16 cellular contexts compared by ENCODE assay signal in the genomic region with DNA sequence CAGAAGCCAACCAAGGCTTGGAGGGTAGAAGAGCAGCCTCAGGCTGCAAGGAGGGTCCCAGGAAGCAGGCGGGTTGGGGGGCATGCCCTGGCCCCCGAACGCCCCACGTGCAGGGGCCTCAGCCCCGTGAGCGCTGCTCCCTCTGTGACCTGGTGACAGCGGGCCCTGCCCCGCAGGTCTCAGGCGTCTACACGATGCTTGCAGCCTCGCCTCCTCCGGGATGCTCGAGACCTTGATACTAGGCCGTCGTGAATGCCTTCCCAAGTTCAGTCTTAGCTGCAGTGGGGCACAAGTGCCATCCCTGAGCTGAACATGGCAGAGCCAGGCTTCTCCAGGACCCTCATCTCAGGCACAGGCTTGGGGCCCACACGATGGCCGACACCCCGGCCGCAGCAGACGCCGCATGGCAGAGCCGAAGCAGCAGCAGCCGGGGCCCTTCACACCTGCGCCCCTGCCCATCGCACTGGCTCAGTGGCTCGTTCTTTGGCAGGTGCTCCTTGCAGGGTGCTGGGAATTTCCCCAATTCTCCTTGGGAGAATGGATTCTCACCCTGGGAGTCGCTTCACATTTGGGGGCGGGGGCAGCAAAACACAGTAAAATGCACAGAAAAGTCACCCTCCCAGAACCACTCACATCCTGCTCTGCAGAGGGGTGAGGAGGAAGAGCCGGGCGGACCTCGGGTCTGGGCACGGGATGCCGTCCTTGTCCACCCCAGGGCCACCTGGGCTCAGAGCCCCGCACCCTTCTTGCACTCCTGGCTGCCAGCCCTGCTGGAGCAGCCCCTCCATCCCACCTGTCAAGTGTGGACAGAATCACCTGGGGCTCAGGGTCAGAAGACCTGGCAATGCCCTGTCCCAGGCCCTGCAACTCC.
DNase-seq lines count a peak whose midpoint lies in the region; ATAC-seq and TF ChIP-seq lines count a peak whose summit lies in the region.
"Had no signal": no experiment of that assay in that cellular context is flagged by ENCODE, and none has a peak within 500 bp of the region (broad histone marks: within the 10 kb centered on the region; RNA-seq: fewer than 3 reads in every experiment).

No MANE protein-coding gene starts in this region.

- DNase-seq in activated naive CD4-positive, alpha-beta T cell treated with anti-CD3 and anti-CD28 coated beads, Interleukin-2, amount 10 ng/mL, durations not matched to agents 7 days and 5 days, result peak; percentile 5
- DNase-seq in activated naive CD4-positive, alpha-beta T cell treated with anti-CD3 and anti-CD28 coated beads, Interleukin-2, amount 50 U/mL, for 16 hours, result no peak
- peak; percentile 14 for DNase-seq in activated CD4-positive, alpha-beta memory T cell treated with anti-CD3 and anti-CD28 coated beads, Interleukin-2, amount 10 ng/mL, durations not matched to agents 7 days and 5 days
- peak; percentile 18 to 31 for DNase-seq in mesothelial cell of epicardium (ENCODE audit: low spot score in 2 of 2, unreplicated experiment in 2 of 2)
- DNase-seq in tibial artery, result peak; percentile 15 to 53
- no peak for DNase-seq in RPMI8226
- DNase-seq in OCI-LY7 (ENCODE audit: low spot score), result no peak
- DNase-seq: activated CD4-positive, CD25-positive, alpha-beta regulatory T cell treated with anti-CD3 and anti-CD28 coated beads, Interleukin-2, amount 50 U/mL, for 72 hours; activated gamma-delta T cell treated with Interleukin-2 at 50 U/mL for 16 hours had no signal

- H3K36me3 ChIP-seq in tibial artery (no peaks in the 10 kb centered on the region), OCI-LY7 (ENCODE audit: insufficient read depth, low read length) (no peaks in the 10 kb centered on the region)
- H3K36me3 ChIP-seq: BE2C, tibial nerve had no signal

- no peaks in the 10 kb centered on the region for H4K20me1 ChIP-seq in OCI-LY7 (ENCODE audit: insufficient read depth, low read length)

- H3K4me1 ChIP-seq in tibial artery, result peaks cover 0 to 19% (median 10%) of the 10 kb centered on the region in 4 donors
- peaks cover 11% of the 10 kb centered on the region for H3K4me1 ChIP-seq in OCI-LY7 (ENCODE audit: insufficient read depth, low read length, poor library complexity, severe bottlenecking)

- no peaks in the 10 kb centered on the region for H3K9me3 ChIP-seq in tibial artery
- H3K9me3 ChIP-seq in OCI-LY7 (ENCODE audit: low read length), result no peaks in the 10 kb centered on the region
- H3K9me3 ChIP-seq: BE2C, tibial nerve had no signal

- H3K36me3 Mint-ChIP-seq in activated naive CD4-positive, alpha-beta T cell treated with anti-CD3 and anti-CD28 coated beads, Interleukin-2, amount 10 ng/mL, durations not matched to agents 7 days and 5 days, result no peaks in the 10 kb centered on the region
- H3K36me3 Mint-ChIP-seq in activated CD4-positive, alpha-beta memory T cell treated with anti-CD3 and anti-CD28 coated beads, Interleukin-2, amount 10 ng/mL, durations not matched to agents 7 days and 5 days (ENCODE audit: low read depth), result no peaks in the 10 kb centered on the region
- H3K36me3 Mint-ChIP-seq in mesothelial cell of epicardium, result no peaks in the 10 kb centered on the region
- H3K36me3 Mint-ChIP-seq: memory B cell; naive thymus-derived CD8-positive, alpha-beta T cell had no signal

- no peaks in the 10 kb centered on the region for H3K9me2 ChIP-seq in OCI-LY7 (ENCODE audit: insufficient read depth, low read length)

- ATAC-seq in GM21786 (IDR thresholded peaks at IDR 0.05; ENCODE audit: unreplicated experiment), result no peak
- ATAC-seq: naive thymus-derived CD8-positive, alpha-beta T cell had no signal

- H3K4me2 ChIP-seq in OCI-LY7 (ENCODE audit: low read length), result no peak overlapping the region
- H3K4me2 ChIP-seq: GM23338 had no signal

- no TSS peak for BruUV-seq in OCI-LY7 (replicated peaks; lab: Mats Ljungman, UMichigan)

- H3K4me1 Mint-ChIP-seq in activated naive CD4-positive, alpha-beta T cell treated with anti-CD3 and anti-CD28 coated beads, Interleukin-2, amount 10 ng/mL, durations not matched to agents 7 days and 5 days, result peaks cover 3% of the 10 kb centered on the region
- no peaks in the 10 kb centered on the region for H3K4me1 Mint-ChIP-seq in activated CD4-positive, alpha-beta memory T cell treated with anti-CD3 and anti-CD28 coated beads, Interleukin-2, amount 10 ng/mL, durations not matched to agents 7 days and 5 days
- peaks cover 21% of the 10 kb centered on the region for H3K4me1 Mint-ChIP-seq in mesothelial cell of epicardium

- no peak overlapping the region for H3K4me3 Mint-ChIP-seq in activated naive CD4-positive, alpha-beta T cell treated with anti-CD3 and anti-CD28 coated beads, Interleukin-2, amount 10 ng/mL, durations not matched to agents 7 days and 5 days
- H3K4me3 Mint-ChIP-seq in activated CD4-positive, alpha-beta memory T cell treated with anti-CD3 and anti-CD28 coated beads, Interleukin-2, amount 10 ng/mL, durations not matched to agents 7 days and 5 days, result no peak overlapping the region
- no peak overlapping the region for H3K4me3 Mint-ChIP-seq in mesothelial cell of epicardium
- H3K4me3 Mint-ChIP-seq: GM23338; memory B cell; naive thymus-derived CD8-positive, alpha-beta T cell had no signal

- H3K27ac ChIP-seq in tibial artery (no peak overlapping the region), OCI-LY7 (ENCODE audit: low read depth, low read length, poor library complexity, severe bottlenecking) (no peak overlapping the region)
- H3K27ac ChIP-seq: tibial nerve had no signal

- peaks cover 16% of the 10 kb centered on the region for H3K27me3 Mint-ChIP-seq in activated naive CD4-positive, alpha-beta T cell treated with anti-CD3 and anti-CD28 coated beads, Interleukin-2, amount 10 ng/mL, durations not matched to agents 7 days and 5 days
- H3K27me3 Mint-ChIP-seq in activated CD4-positive, alpha-beta memory T cell treated with anti-CD3 and anti-CD28 coated beads, Interleukin-2, amount 10 ng/mL, durations not matched to agents 7 days and 5 days, result no peaks in the 10 kb centered on the region
- H3K27me3 Mint-ChIP-seq in mesothelial cell of epicardium (ENCODE audit: low read depth), result no peaks in the 10 kb centered on the region

- H3K9me3 Mint-ChIP-seq in activated naive CD4-positive, alpha-beta T cell treated with anti-CD3 and anti-CD28 coated beads, Interleukin-2, amount 10 ng/mL, durations not matched to agents 7 days and 5 days, result no peaks in the 10 kb centered on the region
- H3K9me3 Mint-ChIP-seq in activated CD4-positive, alpha-beta memory T cell treated with anti-CD3 and anti-CD28 coated beads, Interleukin-2, amount 10 ng/mL, durations not matched to agents 7 days and 5 days, result no peaks in the 10 kb centered on the region
- no peaks in the 10 kb centered on the region for H3K9me3 Mint-ChIP-seq in mesothelial cell of epicardium
- H3K9me3 Mint-ChIP-seq: GM23338, memory B cell had no signal

- POLR2A ChIA-PET in activated CD4-positive, alpha-beta memory T cell treated with anti-CD3 and anti-CD28 coated beads, Interleukin-2, amount 10 ng/mL, durations not matched to agents 7 days and 5 days (lab: Charles Lee), result no interaction called here
- POLR2A ChIA-PET in OCI-LY7 (lab: Charles Lee), result no interaction called here

- CTCF ChIA-PET in activated naive CD4-positive, alpha-beta T cell treated with anti-CD3 and anti-CD28 coated beads, Interleukin-2, amount 10 ng/mL, durations not matched to agents 7 days and 5 days (lab: Charles Lee), result no interaction called here
- CTCF ChIA-PET in activated CD4-positive, alpha-beta memory T cell treated with anti-CD3 and anti-CD28 coated beads, Interleukin-2, amount 10 ng/mL, durations not matched to agents 7 days and 5 days (lab: Charles Lee), result no interaction called here
- CTCF ChIA-PET in OCI-LY7 (lab: Charles Lee; ENCODE audit: unreplicated experiment), result no interaction called here

- H3K27me3 ChIP-seq in tibial artery, result peaks cover 0 to 8% of the 10 kb centered on the region in 2 donors
- H3K27me3 ChIP-seq: BE2C, tibial nerve had no signal

- no peak overlapping the region for H2AFZ ChIP-seq in OCI-LY7 (ENCODE audit: low read length)
- H2AFZ ChIP-seq: GM23338 had no signal

- no peaks in the 10 kb centered on the region for H3K79me2 ChIP-seq in OCI-LY7 (ENCODE audit: insufficient read depth, low read depth, low read length)

- intact Hi-C loops in tibial artery (cut with DNase I; ENCODE audit: low total_unique reads), result no loop called here
- intact Hi-C loops in OCI-LY7 (cut with micrococcal nuclease; ENCODE audit: unreplicated experiment), result no loop called here

- TF ChIP-seq CTCF in mesothelial cell of epicardium (IDR thresholded peaks at IDR 0.05; ENCODE audit: unreplicated experiment) (no peak), tibial artery (IDR thresholded peaks at IDR 0.05) (no peak), OCI-LY7 (conservative IDR thresholded peaks at IDR 0.05; ENCODE audit: low read length) (no peak)

- H3K4me3 ChIP-seq in tibial artery (no peak overlapping the region), OCI-LY7 (ENCODE audit: low read depth, low read length, poor library complexity, severe bottlenecking) (no peak overlapping the region)
- H3K4me3 ChIP-seq: GM23338, K562, tibial nerve had no signal

- no peak overlapping the region for H3K27ac Mint-ChIP-seq in activated naive CD4-positive, alpha-beta T cell treated with anti-CD3 and anti-CD28 coated beads, Interleukin-2, amount 10 ng/mL, durations not matched to agents 7 days and 5 days
- H3K27ac Mint-ChIP-seq in activated CD4-positive, alpha-beta memory T cell treated with anti-CD3 and anti-CD28 coated beads, Interleukin-2, amount 10 ng/mL, durations not matched to agents 7 days and 5 days, result no peak overlapping the region
- H3K27ac Mint-ChIP-seq in mesothelial cell of epicardium, result no peak overlapping the region
- H3K27ac Mint-ChIP-seq: GM23338, memory B cell had no signal

Comparison
In these comparisons a context has a peak if more than half of its experiments do, and no peak if none do; other contexts are left out.
1. DNase-seq: peak in activated naive CD4-positive, alpha-beta T cell treated with anti-CD3 and anti-CD28 coated beads, Interleukin-2, amount 10 ng/mL, durations not matched to agents 7 days and 5 days (single experiment), activated CD4-positive, alpha-beta memory T cell treated with anti-CD3 and anti-CD28 coated beads, Interleukin-2, amount 10 ng/mL, durations not matched to agents 7 days and 5 days (single experiment), mesothelial cell of epicardium (2 of 2) and tibial artery (2 of 2); none in activated naive CD4-positive, alpha-beta T cell treated with anti-CD3 and anti-CD28 coated beads, Interleukin-2, amount 50 U/mL, for 16 hours (single experiment), RPMI8226 (single experiment) and OCI-LY7 (single experiment).